In the genomic region with DNA sequence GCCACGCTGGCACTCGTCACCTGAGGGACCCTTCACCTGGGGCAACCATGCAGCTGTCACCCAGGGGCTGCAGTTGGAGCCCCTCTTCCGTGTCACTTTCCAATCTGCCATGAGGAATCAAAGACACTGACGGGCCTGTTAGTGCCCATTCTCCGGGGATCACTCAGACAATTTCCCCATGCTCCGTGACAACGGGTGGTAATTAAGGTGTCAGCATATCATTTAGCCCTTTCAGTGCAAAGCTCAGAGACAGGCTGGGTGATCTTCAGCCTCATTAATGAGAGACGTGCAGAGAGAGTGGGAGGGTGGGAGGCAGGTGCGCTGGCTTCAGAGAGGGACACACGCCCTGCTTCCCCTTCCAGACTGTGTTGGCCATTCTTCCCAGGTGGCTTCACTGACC, we compare ENCODE assay signal across 19 cellular contexts.
"Had no signal": no experiment of that assay in that cellular context is flagged by ENCODE, and none has a peak within 500 bp of the region (broad histone marks: within the 10 kb centered on the region; RNA-seq: fewer than 3 reads in every experiment).

No MANE protein-coding gene starts in this region.

- H3K4me2 ChIP-seq: hepatocyte had no signal

- H3K9me3 ChIP-seq: spleen, thoracic aorta, transverse colon had no signal

- ATAC-seq: foreskin keratinocyte; sciatic nerve; stimulated activated naive B cell treated with anti-CD40 and anti-IgM and Interleukin-4, amounts not matched to agents 10 μg/mL and 1 μg/mL and 100 μg/mL, for 72 hours; stimulated activated naive CD8-positive, alpha-beta T cell treated with anti-CD3 and anti-CD28 coated beads, Interleukin-15, amount 100 ng/mL, for 72 hours had no signal

- H3K27ac ChIP-seq: coronary artery, foreskin keratinocyte, hepatocyte, spleen, thoracic aorta, transverse colon had no signal

- H3K4me3 ChIP-seq: coronary artery, hepatocyte, spleen, thoracic aorta, transverse colon had no signal

- H3K36me3 ChIP-seq: spleen, thoracic aorta, transverse colon had no signal

- DNase-seq: effector CD4-positive, alpha-beta T cell; endodermal cell; erythroblast; foreskin keratinocyte; head of caudate nucleus; mesendoderm; naive B cell; posterior cingulate gyrus; spleen; stimulated activated CD4-positive, alpha-beta T cell treated with anti-CD3 and anti-CD28 coated beads, Interleukin-15, amount 100 ng/mL, for 24 hours; stimulated activated CD4-positive, alpha-beta T cell treated with anti-CD3 and anti-CD28 coated beads, Interleukin-1b, Interleukin-23, amount 100 ng/mL, for 48 hours; stimulated activated CD4-positive, alpha-beta T cell treated with anti-CD3 and anti-CD28 coated beads, Interleukin-4, amount 100 ng/mL, for 24 hours; stimulated activated naive B cell treated with anti-CD40 and anti-IgM and Interleukin-4, amounts not matched to agents 10 μg/mL and 1 μg/mL and 100 μg/mL, for 72 hours; stimulated activated naive CD8-positive, alpha-beta T cell treated with anti-CD3 and anti-CD28 coated beads, Interleukin-15, amount 100 ng/mL, for 72 hours; transverse colon had no signal

- H3K27me3 ChIP-seq: hepatocyte had no signal

- H2AFZ ChIP-seq: hepatocyte had no signal

- H3K4me1 ChIP-seq: foreskin keratinocyte, spleen, transverse colon had no signal
